ENCODE assay signal across 8 cellular contexts in the genomic region with DNA sequence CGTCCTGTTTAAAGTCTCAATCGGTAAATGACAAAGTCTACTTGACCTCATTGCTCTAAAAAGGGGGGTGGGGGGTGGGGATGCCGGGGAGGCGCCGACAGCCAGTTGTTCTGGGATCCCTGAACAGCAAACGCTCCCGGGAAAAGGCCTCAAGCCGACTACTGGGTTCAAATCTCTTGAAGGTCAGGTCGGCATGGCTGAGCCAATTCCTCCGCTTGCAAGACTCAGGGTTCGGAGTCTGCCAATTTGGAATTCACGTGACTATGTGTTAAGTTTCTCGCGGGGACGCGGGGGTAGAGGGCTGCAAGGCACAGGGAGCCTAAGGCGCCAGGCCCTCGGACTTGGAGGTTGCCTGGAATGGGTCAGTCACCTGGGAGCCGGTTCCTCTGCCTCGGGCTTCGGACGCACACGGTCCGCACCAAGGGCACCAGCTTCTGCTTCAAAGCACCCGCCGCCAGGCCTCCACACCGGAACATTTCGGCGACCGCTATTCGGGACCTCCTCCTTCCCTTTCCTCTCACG. TPM values are rescaled to one million over a fixed set of nuclear protein-coding genes. Genes with fewer than 3 reads are reported as not detected.
DNase-seq lines count a peak whose midpoint lies in the region; ATAC-seq and TF ChIP-seq lines count a peak whose summit lies in the region.

No MANE protein-coding gene starts in this region.

- BruUV-seq in Caco-2 (replicated peaks; lab: Mats Ljungman, UMichigan), result TSS peak; percentile 70

- H3K27me3 Mint-ChIP-seq in Caco-2 (ENCODE audit: insufficient read depth, unreplicated experiment), result no peaks in the 10 kb centered on the region
- H3K27me3 Mint-ChIP-seq in IgD-negative memory B cell, result no peaks in the 10 kb centered on the region

- H3K4me1 ChIP-seq in Caco-2 (no peaks in the 10 kb centered on the region), testis (peaks cover 3% of the 10 kb centered on the region)

- no peaks in the 10 kb centered on the region for H3K9me3 ChIP-seq in Caco-2
- no peaks in the 10 kb centered on the region for H3K9me3 ChIP-seq in testis

- H3K4me3 ChIP-seq in Caco-2 (ENCODE audit: low read depth, low read length), result peak overlapping the region; percentile 81
- H3K4me3 ChIP-seq in brain microvascular endothelial cell (ENCODE audit: low read depth, low read length), result peak overlapping the region; percentile 79
- H3K4me3 ChIP-seq in lower leg skin (ENCODE audit: low read depth, poor library complexity, severe bottlenecking), result peak overlapping the region; percentile 32
- peak overlapping the region; percentile 63 to 72 for H3K4me3 ChIP-seq in testis

- H3K27ac ChIP-seq in brain microvascular endothelial cell (peak overlapping the region; percentile 88), testis (peak overlapping the region; percentile 87 to 88)

- WGBS in lower leg skin, 2 donors, result 1 to 54% methylated on average over 25 to 32 of the region's 32 CpGs
- 0 to 2% methylated on average over 5 to 18 of the region's 32 CpGs for WGBS in testis, 2 donors

- no peaks in the 10 kb centered on the region for H3K9me3 Mint-ChIP-seq in Caco-2 (ENCODE audit: unreplicated experiment)
- H3K9me3 Mint-ChIP-seq in IgD-negative memory B cell, result no peaks in the 10 kb centered on the region

- intact Hi-C loops in Caco-2 (cut with micrococcal nuclease; ENCODE audit: unreplicated experiment) (loop anchor here (5.0 kb wide), 1 partner anchor 102 kb away; a partner anchor contains a TSS), lower leg skin (cut with DNase I; ENCODE audit: low total_unique reads) (no loop called here), testis (cut with DNase I; ENCODE audit: low total_unique reads) (no loop called here)

- DNase-seq in Caco-2 (no peak), brain microvascular endothelial cell (peak; percentile 16), lower leg skin (ENCODE audit: low spot score in 2 of 2) (peak in 1 of 2 donors; percentile 39), testis (peak; percentile 66), AG20443 (ENCODE audit: low spot score) (no peak)

- TF ChIP-seq POLR2A in lower leg skin (IDR thresholded peaks at IDR 0.05) (no peak), testis (IDR thresholded peaks at IDR 0.05) (no peak)

- H3K4me3 Mint-ChIP-seq in Caco-2 (ENCODE audit: unreplicated experiment), result peak overlapping the region; percentile 88
- peak overlapping the region; percentile 84 to 98 (median 90) for H3K4me3 Mint-ChIP-seq in IgD-negative memory B cell

- no peaks in the 10 kb centered on the region for H3K27me3 ChIP-seq in Caco-2 (replicated peaks; ENCODE audit: control insufficient read depth, insufficient read depth, low read length)
- no peaks in the 10 kb centered on the region for H3K27me3 ChIP-seq in brain microvascular endothelial cell (replicated peaks)
- H3K27me3 ChIP-seq in testis, result no peaks in the 10 kb centered on the region

- ATAC-seq in HG03025 (IDR thresholded peaks at IDR 0.05; ENCODE audit: low FRiP score, unreplicated experiment) (no peak), GM18858 (IDR thresholded peaks at IDR 0.05; ENCODE audit: unreplicated experiment) (no peak)

- in situ Hi-C loops in brain microvascular endothelial cell (cut with HindIII; ENCODE audit: low pct_ligation_motif_present, low sequenced_read_pairs), result no loop called here

- H3K4me1 Mint-ChIP-seq in Caco-2 (ENCODE audit: low read depth, unreplicated experiment), result no peaks in the 10 kb centered on the region
- peaks cover 5 to 17% (median 14%) of the 10 kb centered on the region in 3 donors for H3K4me1 Mint-ChIP-seq in IgD-negative memory B cell

- TF ChIP-seq CTCF in Caco-2 (IDR thresholded peaks at IDR 0.05; ENCODE audit: insufficient read depth in 1 of 2, low read depth in 1 of 2, low read length in 1 of 2, severe bottlenecking in 1 of 2, unreplicated experiment in 1 of 2) (no peak), brain microvascular endothelial cell (IDR thresholded peaks at IDR 0.05; ENCODE audit: low read depth, low read length, missing control alignments) (no peak), lower leg skin (IDR thresholded peaks at IDR 0.05) (no peak), testis (IDR thresholded peaks at IDR 0.05) (no peak)

- H3K36me3 ChIP-seq in Caco-2 (ENCODE audit: control insufficient read depth, insufficient read depth, low read length), result no peaks in the 10 kb centered on the region
- H3K36me3 ChIP-seq in brain microvascular endothelial cell (replicated peaks), result no peaks in the 10 kb centered on the region
- H3K36me3 ChIP-seq in testis (ENCODE audit: low read depth, missing control alignments), result no peaks in the 10 kb centered on the region

- peak overlapping the region; percentile 95 for H3K27ac Mint-ChIP-seq in Caco-2 (ENCODE audit: unreplicated experiment)
- H3K27ac Mint-ChIP-seq in IgD-negative memory B cell, result peak overlapping the region; percentile 78 to 90 (median 86)

- CTCF ChIA-PET in Caco-2 (lab: Charles Lee), result interaction anchor here (0.6 kb wide), 1 partner anchor 27 kb away, joined by 3 read pairs; no protein-coding TSS in a partner anchor

- H3K36me3 Mint-ChIP-seq in Caco-2 (ENCODE audit: insufficient read depth, unreplicated experiment) (peaks cover 22% of the 10 kb centered on the region), IgD-negative memory B cell (peaks cover 2% of the 10 kb centered on the region)

- POLR2A ChIA-PET in Caco-2 (lab: Charles Lee), result interaction anchor here (0.9 to 1.2 kb wide), 3 partner anchors 93 to 259 kb away, joined by 3 to 6 read pairs (median 5); a partner anchor contains a TSS

RNA-seq across cellular contexts. Expression of a gene that starts 0.4 kb away (rescaled TPM):
- 53.0 and 55.4 TPM in 2 replicates for total RNA-seq in Caco-2 (2022)
- polyA plus RNA-seq in IgD-negative memory B cell, result 26.2 TPM
- total RNA-seq in lower leg skin, result 10 to 100 TPM in 2 of 4 donors, 1 to 10 TPM in 2; 7.6 to 15.0 (median 10.4) TPM
- total RNA-seq in testis, result 10 to 100 TPM; 55.1 to 70.1 TPM
- polyA plus RNA-seq in testis (ENCODE audit: insufficient read depth, low read depth, low replicate concordance), result 67.1 TPM

RNA-seq across cellular contexts. Expression of a gene that starts 6.5 kb away (rescaled TPM):
- total RNA-seq in Caco-2 (2022), result 0.35 TPM in 1 of 2 replicates, not detected in the other
- 11.3 TPM for polyA plus RNA-seq in IgD-negative memory B cell
- under 1 TPM in 1 of 4 donors, not detected in 3; 0.65 TPM for total RNA-seq in lower leg skin
- total RNA-seq in testis, result 1 to 10 TPM; 1.4 to 1.7 TPM
- polyA plus RNA-seq in testis (ENCODE audit: insufficient read depth, low read depth, low replicate concordance), result 1.3 TPM

RNA-seq across cellular contexts. Expression of a gene that starts 54.9 kb away (rescaled TPM):
- total RNA-seq in Caco-2 (2022) (24.3 and 25.3 TPM in 2 replicates), lower leg skin (10 to 100 TPM; 10.8 to 19.1 (median 16.4) TPM), testis (1 to 10 TPM; 4.2 to 5.0 TPM)
- polyA plus RNA-seq in IgD-negative memory B cell (15.6 TPM), testis (ENCODE audit: insufficient read depth, low read depth, low replicate concordance) (10.2 TPM)

Comparison
In these comparisons a context has a peak if more than half of its experiments do, and no peak if none do; other contexts are left out.
1. DNase-seq: peak in brain microvascular endothelial cell (single experiment) and testis (single experiment); none in Caco-2 (0 of 2) and AG20443 (single experiment).
2. Peak in every context shown above with its lines, with median percentiles within 50 percentile points of each other: H3K4me3 ChIP-seq.